ENCODE assay signal across 9 cellular contexts in genomic region chr2:165357758-165358157, GRCh38.
DNase-seq lines count a peak whose midpoint lies in the region; ATAC-seq and TF ChIP-seq lines count a peak whose summit lies in the region.
"Had no signal": no experiment of that assay in that cellular context is flagged by ENCODE, and none has a peak within 500 bp of the region (broad histone marks: within the 10 kb centered on the region; RNA-seq: fewer than 3 reads in every experiment).

No MANE protein-coding gene starts in this region.

- CTCF ChIA-PET in RWPE1 (lab: Yijun Ruan, JAX), result no interaction called here

- TF ChIP-seq CTCF in RWPE1 (conservative IDR thresholded peaks at IDR 0.05; ENCODE audit: low read depth), result no peak

- H3K27me3 ChIP-seq in mesenchymal stem cell (ENCODE audit: control insufficient read depth in 1 of 2, insufficient read depth in 1 of 2, low read length in 2 of 2), result no peaks in the 10 kb centered on the region
- H3K27me3 ChIP-seq in aorta (ENCODE audit: control insufficient read depth in 1 of 2, insufficient read depth in 2 of 2, low read length in 1 of 2), result no peaks in the 10 kb centered on the region
- H3K27me3 ChIP-seq in effector memory CD4-positive, alpha-beta T cell (replicated peaks; ENCODE audit: control insufficient read depth, insufficient read depth, low read length, poor library complexity, severe bottlenecking), result no peaks in the 10 kb centered on the region

- peaks cover 0 to 3% of the 10 kb centered on the region in 2 experiments for H3K36me3 ChIP-seq in mesenchymal stem cell (ENCODE audit: control insufficient read depth in 1 of 2, insufficient read depth in 2 of 2, low read depth in 1 of 2, low read length in 2 of 2)
- H3K36me3 ChIP-seq in aorta (ENCODE audit: control insufficient read depth in 1 of 2, insufficient read depth in 2 of 2, low read length in 1 of 2), result no peaks in the 10 kb centered on the region
- no peaks in the 10 kb centered on the region for H3K36me3 ChIP-seq in effector memory CD4-positive, alpha-beta T cell (ENCODE audit: control insufficient read depth, insufficient read depth, low read length)

- H3K14ac ChIP-seq in mesenchymal stem cell (ENCODE audit: low read length in 2 of 2), result no peak overlapping the region

- no peak overlapping the region for H2BK120ac ChIP-seq in mesenchymal stem cell (ENCODE audit: low read depth, low read length)

- H2AFZ ChIP-seq in mesenchymal stem cell (ENCODE audit: low read depth, low read length), result no peak overlapping the region

- H3K9ac ChIP-seq in mesenchymal stem cell (ENCODE audit: low read length), result no peak overlapping the region

- H2BK5ac ChIP-seq in mesenchymal stem cell (ENCODE audit: low read depth, low read length, poor library complexity, severe bottlenecking), result no peak overlapping the region

- intact Hi-C loops in aorta (cut with DNase I), result no loop called here

- H2AK5ac ChIP-seq in mesenchymal stem cell (ENCODE audit: low read length, severe bottlenecking), result no peak overlapping the region

- H3K23ac ChIP-seq in mesenchymal stem cell (ENCODE audit: low read length in 2 of 2), result no peak overlapping the region

- no peaks in the 10 kb centered on the region for H3K79me1 ChIP-seq in mesenchymal stem cell (replicated peaks; ENCODE audit: low read length, poor library complexity, severe bottlenecking)

- DNase-seq in RWPE1 (ENCODE audit: low spot score) (peak; percentile 44), mesenchymal stem cell (peak; percentile 68), aorta (no peak), SK-N-DZ (ENCODE audit: low spot score) (no peak)
- no peak for DNase-seq in effector memory CD4-positive, alpha-beta T cell
- DNase-seq in activated T-cell treated with anti-CD3 and anti-CD28 coated beads, Interleukin-2, amount 50 U/mL, for 4 hours, result no peak
- DNase-seq: H7 had no signal

- H3K4me2 ChIP-seq in mesenchymal stem cell (ENCODE audit: low read length, poor library complexity, severe bottlenecking), result no peak overlapping the region

- POLR2A ChIA-PET in RWPE1 (lab: Yijun Ruan, JAX; ENCODE audit: low non-redundant PET), result no interaction called here

- no peaks in the 10 kb centered on the region for H3K36me3 Mint-ChIP-seq in activated T-cell treated with anti-CD3 and anti-CD28 coated beads, Interleukin-2, amount 50 U/mL, for 4 hours (ENCODE audit: insufficient read depth)

- H3K27ac ChIP-seq in RWPE1, result no peak overlapping the region
- peak overlapping the region; percentile 29 for H3K27ac ChIP-seq in mesenchymal stem cell (ENCODE audit: low read length, poor library complexity, severe bottlenecking)
- no peak overlapping the region for H3K27ac ChIP-seq in aorta (ENCODE audit: low read depth in 1 of 2, low read length in 2 of 2)
- no peak overlapping the region for H3K27ac ChIP-seq in effector memory CD4-positive, alpha-beta T cell (ENCODE audit: insufficient read depth, low read length, poor library complexity, severe bottlenecking)

- no peak overlapping the region for H3K18ac ChIP-seq in mesenchymal stem cell (ENCODE audit: low read depth in 1 of 2, low read length in 2 of 2)

- no peak overlapping the region for H3K4ac ChIP-seq in mesenchymal stem cell (ENCODE audit: low read depth in 1 of 2, low read length in 2 of 2)

- no peaks in the 10 kb centered on the region for H3K4me1 Mint-ChIP-seq in activated T-cell treated with anti-CD3 and anti-CD28 coated beads, Interleukin-2, amount 50 U/mL, for 4 hours (ENCODE audit: low read depth)

- no peaks in the 10 kb centered on the region for H3K9me3 ChIP-seq in mesenchymal stem cell (ENCODE audit: control insufficient read depth, low read length)
- H3K9me3 ChIP-seq in aorta (ENCODE audit: control insufficient read depth, low read length), result no peaks in the 10 kb centered on the region
- no peaks in the 10 kb centered on the region for H3K9me3 ChIP-seq in effector memory CD4-positive, alpha-beta T cell (ENCODE audit: control insufficient read depth, low read length)

- no peak overlapping the region for H2BK15ac ChIP-seq in mesenchymal stem cell (ENCODE audit: low read depth, poor library complexity, severe bottlenecking)

- H2BK12ac ChIP-seq in mesenchymal stem cell (ENCODE audit: low read length in 2 of 2), result no peak overlapping the region

- no peak overlapping the region for H4K8ac ChIP-seq in mesenchymal stem cell (ENCODE audit: low read length)

- H3K9me3 Mint-ChIP-seq in activated T-cell treated with anti-CD3 and anti-CD28 coated beads, Interleukin-2, amount 50 U/mL, for 4 hours, result no peaks in the 10 kb centered on the region

- no peak overlapping the region for H3K4me3 Mint-ChIP-seq in activated T-cell treated with anti-CD3 and anti-CD28 coated beads, Interleukin-2, amount 50 U/mL, for 4 hours

- no peaks in the 10 kb centered on the region for H3K4me1 ChIP-seq in mesenchymal stem cell (ENCODE audit: control insufficient read depth, insufficient read depth, low read depth, low read length)
- peaks cover 0 to 1% of the 10 kb centered on the region in 2 donors for H3K4me1 ChIP-seq in aorta (ENCODE audit: control insufficient read depth in 1 of 2, insufficient read depth in 2 of 2, low read length in 2 of 2)
- H3K4me1 ChIP-seq in effector memory CD4-positive, alpha-beta T cell (ENCODE audit: control insufficient read depth, insufficient read depth, low read length, poor library complexity, severe bottlenecking), result no peaks in the 10 kb centered on the region

- H3K27me3 Mint-ChIP-seq in activated T-cell treated with anti-CD3 and anti-CD28 coated beads, Interleukin-2, amount 50 U/mL, for 4 hours (ENCODE audit: low read depth), result no peaks in the 10 kb centered on the region

- H4K91ac ChIP-seq in mesenchymal stem cell (ENCODE audit: low read length), result no peak overlapping the region

- H3K4me3 ChIP-seq in mesenchymal stem cell (ENCODE audit: insufficient read depth in 1 of 2, low read depth in 1 of 2, low read length in 2 of 2) (no peak overlapping the region), aorta (ENCODE audit: low read length in 2 of 2) (no peak overlapping the region)
- no peak overlapping the region for H3K4me3 ChIP-seq in effector memory CD4-positive, alpha-beta T cell (ENCODE audit: insufficient read depth, low read depth, low read length, poor library complexity, severe bottlenecking)

- ATAC-seq in GM18858 (IDR thresholded peaks at IDR 0.05; ENCODE audit: unreplicated experiment) (peak; percentile 95), HG02885 (IDR thresholded peaks at IDR 0.05; ENCODE audit: poor library complexity, unreplicated experiment) (peak; percentile 73), aorta (ENCODE audit: low FRiP score) (no peak)
- no peak for ATAC-seq in activated T-cell treated with anti-CD3 and anti-CD28 coated beads, Interleukin-2, amount 50 U/mL, for 4 hours

- 10% methylated on average over 2 of the region's 2 CpGs for WGBS in mesenchymal stem cell
- WGBS in aorta, 2 donors, result 6 to 11% methylated on average over 2 of the region's 2 CpGs

Comparison
In these comparisons a context has a peak if more than half of its experiments do, and no peak if none do; other contexts are left out.
1. ATAC-seq: peak in GM18858 (single experiment) and HG02885 (single experiment); none in aorta (single experiment) and activated T-cell treated with anti-CD3 and anti-CD28 coated beads, Interleukin-2, amount 50 U/mL, for 4 hours (0 of 2).
2. DNase-seq: peak in RWPE1 (single experiment) and mesenchymal stem cell (single experiment); none in aorta (0 of 2), SK-N-DZ (single experiment), effector memory CD4-positive, alpha-beta T cell (0 of 3) and activated T-cell treated with anti-CD3 and anti-CD28 coated beads, Interleukin-2, amount 50 U/mL, for 4 hours (single experiment).